11 cellular contexts compared by ENCODE assay signal in genomic region chr11:33507967-33508366, GRCh38.
DNase-seq lines count a peak whose midpoint lies in the region; ATAC-seq, FAIRE-seq and TF ChIP-seq lines count a peak whose summit lies in the region.
"Had no signal": no experiment of that assay in that cellular context is flagged by ENCODE, and none has a peak within 500 bp of the region (broad histone marks: within the 10 kb centered on the region; RNA-seq: fewer than 3 reads in every experiment).

No MANE protein-coding gene starts in this region.

- TF ChIP-seq EP300 in K562 (IDR thresholded peaks at IDR 0.05; ENCODE audit: low read length): no peak

- TF ChIP-seq POLR2A in K562 (conservative IDR thresholded peaks at IDR 0.05): no peak
- no peak for TF ChIP-seq POLR2A in spleen (IDR thresholded peaks at IDR 0.05)

- no peak overlapping the region for H2AK5ac ChIP-seq in mesenchymal stem cell (ENCODE audit: low read length, severe bottlenecking)

- no peak for FAIRE-seq in K562 (lab: Jason Lieb, UNC)
- FAIRE-seq: HTR-8/SVneo had no signal

- H3K9me3 ChIP-seq in K562 (replicated peaks; ENCODE audit: control insufficient read depth, insufficient read depth, low read depth, low read length): no peaks in the 10 kb centered on the region
- H3K9me3 ChIP-seq in mesenchymal stem cell (ENCODE audit: control insufficient read depth, low read length): no peaks in the 10 kb centered on the region
- H3K9me3 ChIP-seq in spleen: no peaks in the 10 kb centered on the region

- H2BK120ac ChIP-seq in mesenchymal stem cell (ENCODE audit: low read depth, low read length): no peak overlapping the region

- H3K9me1 ChIP-seq in K562 (ENCODE audit: control insufficient read depth, insufficient read depth, low read length): no peaks in the 10 kb centered on the region

- H3K79me1 ChIP-seq in mesenchymal stem cell (replicated peaks; ENCODE audit: low read length, poor library complexity, severe bottlenecking): peaks cover 19% of the 10 kb centered on the region

- H2AFZ ChIP-seq in K562 (ENCODE audit: low read depth, low read length): no peak overlapping the region
- H2AFZ ChIP-seq in mesenchymal stem cell (ENCODE audit: low read depth, low read length): no peak overlapping the region

- H3K36me3 ChIP-seq in K562 (ENCODE audit: control insufficient read depth, insufficient read depth, low read length) (no peaks in the 10 kb centered on the region), mesenchymal stem cell (ENCODE audit: control insufficient read depth in 1 of 2, insufficient read depth in 2 of 2, low read depth in 1 of 2, low read length in 2 of 2) (peaks cover 0 to 5% of the 10 kb centered on the region in 2 experiments), spleen (no peaks in the 10 kb centered on the region)

- H3K27ac ChIP-seq in K562 (ENCODE audit: extremely low read depth, low read depth, low read length) (no peak overlapping the region), mesenchymal stem cell (ENCODE audit: low read length, poor library complexity, severe bottlenecking) (no peak overlapping the region), spleen (no peak overlapping the region)

- H3K4me2 ChIP-seq in K562 (ENCODE audit: insufficient read depth, low read length) (no peak overlapping the region), mesenchymal stem cell (ENCODE audit: low read length, poor library complexity, severe bottlenecking) (no peak overlapping the region)

- no peak for TF ChIP-seq RAD21 in K562 (CRISPR knock-in tag; conservative IDR thresholded peaks at IDR 0.05 in 1 of 2, IDR thresholded peaks at IDR 0.05 in 1 of 2)

- H3K79me2 ChIP-seq in K562 (ENCODE audit: control insufficient read depth, insufficient read depth, low read length): no peaks in the 10 kb centered on the region

- POLR2A ChIA-PET in K562 (lab: Yijun Ruan, JAX): interaction anchor here (0.5 to 1.2 kb wide), 3 partner anchors 15 to 34 kb away, joined by 3 read pairs; no protein-coding TSS in a partner anchor

- no TSS peak for BruUV-seq in K562 (replicated peaks; lab: Mats Ljungman, UMichigan)

- H3K9ac ChIP-seq in K562 (ENCODE audit: insufficient read depth in 1 of 2, low read depth in 2 of 2, low read length in 2 of 2) (no peak overlapping the region), mesenchymal stem cell (ENCODE audit: low read length) (no peak overlapping the region)

- no peak overlapping the region for H4K8ac ChIP-seq in mesenchymal stem cell (ENCODE audit: low read length)

- no peak overlapping the region for H3K23ac ChIP-seq in mesenchymal stem cell (ENCODE audit: low read length in 2 of 2)

- no peak overlapping the region for H3K4me3 ChIP-seq in K562
- no peak overlapping the region for H3K4me3 ChIP-seq in mesenchymal stem cell (ENCODE audit: insufficient read depth in 1 of 2, low read depth in 1 of 2, low read length in 2 of 2)
- no peak overlapping the region for H3K4me3 ChIP-seq in spleen

- no peak overlapping the region for H3K18ac ChIP-seq in mesenchymal stem cell (ENCODE audit: low read depth in 1 of 2, low read length in 2 of 2)

- CTCF ChIA-PET in K562 (lab: Yijun Ruan, JAX; ENCODE audit: low intra/inter-chr PET ratio): no interaction called here

- no peak overlapping the region for H2BK5ac ChIP-seq in mesenchymal stem cell (ENCODE audit: low read depth, low read length, poor library complexity, severe bottlenecking)

- in situ Hi-C loops in K562 (cut with MboI): no loop called here

- 0% methylated on average over 3 of the region's 3 CpGs for whole genome bisulfite sequencing in K562 (ENCODE audit: insufficient coverage, low coverage, missing lambda C conversion rate)
- WGBS in mesenchymal stem cell: 30% methylated on average over 3 of the region's 3 CpGs
- 45 to 57% (median 54%) methylated on average over 3 of the region's 3 CpGs for WGBS in spleen, 5 donors

- H2BK12ac ChIP-seq in mesenchymal stem cell (ENCODE audit: low read length in 2 of 2): no peak overlapping the region

- ATAC-seq in K562 (peak; percentile 76), GM18870 (IDR thresholded peaks at IDR 0.05; ENCODE audit: unreplicated experiment) (no peak)
- ATAC-seq: stimulated activated naive CD8-positive, alpha-beta T cell treated with anti-CD3 and anti-CD28 coated beads, Interleukin-15, Interleukin-2, amounts not matched to agents 100 U/mL and 50 U/mL, for 24 hours had no signal

- intact Hi-C loops in K562 (cut with micrococcal nuclease): no loop called here
- intact Hi-C loops in spleen (cut with DNase I; ENCODE audit: low total_unique reads): no loop called here

- H4K20me1 ChIP-seq in K562 (replicated peaks; ENCODE audit: control insufficient read depth, insufficient read depth, low read length): no peaks in the 10 kb centered on the region

- H2BK15ac ChIP-seq in mesenchymal stem cell (ENCODE audit: low read depth, poor library complexity, severe bottlenecking): no peak overlapping the region

- H3K4me1 ChIP-seq in K562 (replicated peaks in 1 of 2; ENCODE audit: control insufficient read depth in 2 of 2, insufficient read depth in 2 of 2, low read length in 2 of 2) (no peaks in the 10 kb centered on the region), mesenchymal stem cell (ENCODE audit: control insufficient read depth, insufficient read depth, low read depth, low read length) (no peaks in the 10 kb centered on the region), spleen (no peaks in the 10 kb centered on the region)

- no peak overlapping the region for H3K4ac ChIP-seq in mesenchymal stem cell (ENCODE audit: low read depth in 1 of 2, low read length in 2 of 2)

- no peak overlapping the region for H3K14ac ChIP-seq in mesenchymal stem cell (ENCODE audit: low read length in 2 of 2)

- DNase-seq in GM03348 (ENCODE audit: low spot score) (peak; percentile 13), LHCN-M2 (ENCODE audit: low read depth) (peak; percentile 52), K562 (ENCODE audit: extremely low read depth in 1 of 4, low spot score in 3 of 4) (peak in 1 of 4 experiments; percentile 18), mesenchymal stem cell (peak; percentile 19), NCI-H345 treated with DMSO at 0.1 percent for 48 hours (lab: John Stamatoyannopoulos, UW; ENCODE audit: unreplicated experiment) (no peak), spleen (no peak)
- DNase-seq: activated CD4-positive, alpha-beta T cell treated with anti-CD3 and anti-CD28 coated beads for 48 hours; NCI-H345; stimulated activated naive CD8-positive, alpha-beta T cell treated with anti-CD3 and anti-CD28 coated beads, Interleukin-15, Interleukin-2, amounts not matched to agents 100 U/mL and 50 U/mL, for 24 hours had no signal

- H4K91ac ChIP-seq in mesenchymal stem cell (ENCODE audit: low read length): no peak overlapping the region

- TF ChIP-seq CTCF in K562 (IDR thresholded peaks at IDR 0.05 in 2 of 3, conservative IDR thresholded peaks at IDR 0.05 in 1 of 3; ENCODE audit: insufficient read depth in 2 of 3, low read depth in 1 of 3, low read length in 3 of 3): no peak
- TF ChIP-seq CTCF in spleen (IDR thresholded peaks at IDR 0.05 in 8 of 11, conservative IDR thresholded peaks at IDR 0.05 in 3 of 11): no peak

- H3K27me3 ChIP-seq in K562 (ENCODE audit: control insufficient read depth in 2 of 2, insufficient read depth in 2 of 2, low read length in 2 of 2): peaks cover 0 to 5% of the 10 kb centered on the region in 2 experiments; a peak in 2 of 5 replicates
- H3K27me3 ChIP-seq in mesenchymal stem cell (ENCODE audit: control insufficient read depth in 1 of 2, insufficient read depth in 1 of 2, low read length in 2 of 2): no peaks in the 10 kb centered on the region
- peaks cover 0 to 28% (median 0%) of the 10 kb centered on the region in 7 donors for H3K27me3 ChIP-seq in spleen (replicated peaks in 1 of 7)

TF ChIP-seq in K562, 482 proteins besides CTCF, POLR2A, EP300 and RAD21 (continues in another document):
- no peak for TF ChIP-seq SRSF3 (IDR thresholded peaks at IDR 0.05; ENCODE audit: insufficient read depth, low read length)
- TF ChIP-seq ZNF143 (CRISPR knock-in tag; IDR thresholded peaks at IDR 0.05): peak; percentile 64; the same call in 1 of the 2 replicates
- no peak for TF ChIP-seq MAFF (IDR thresholded peaks at IDR 0.05; ENCODE audit: low read length)
- no peak for TF ChIP-seq NFIC (IDR thresholded peaks at IDR 0.05)
- TF ChIP-seq ZNF766 (CRISPR knock-in tag; conservative IDR thresholded peaks at IDR 0.05): peak; percentile 86
- TF ChIP-seq SIX5 (IDR thresholded peaks at IDR 0.05; ENCODE audit: borderline replicate concordance in 1 of 2, insufficient read depth in 1 of 2, low read depth in 1 of 2, low read length in 2 of 2): peak in 1 of 2 experiments; percentile 36; a peak in 2 of 4 replicates
- TF ChIP-seq HDAC3 (IDR thresholded peaks at IDR 0.05; ENCODE audit: borderline replicate concordance, partially characterized antibody): no peak
- peak; percentile 49 to 67; a peak in 3 of 4 replicates for TF ChIP-seq NRF1 (conservative IDR thresholded peaks at IDR 0.05 in 1 of 2, IDR thresholded peaks at IDR 0.05 in 1 of 2)
- TF ChIP-seq HCFC1 (IDR thresholded peaks at IDR 0.05; ENCODE audit: low read depth, low read length): peak; percentile 73
- no peak for TF ChIP-seq GABPA (tag; conservative IDR thresholded peaks at IDR 0.05; ENCODE audit: low read depth)
- TF ChIP-seq NR2C1 (IDR thresholded peaks at IDR 0.05): no peak
- peak; percentile 59 for TF ChIP-seq NR2C1 (tag; IDR thresholded peaks at IDR 0.05)
- TF ChIP-seq CEBPB (tag; IDR thresholded peaks at IDR 0.05): peak; percentile 99
- TF ChIP-seq IRF9 (tag; IDR thresholded peaks at IDR 0.05): peak; percentile 88
- TF ChIP-seq ZNF644 (tag; IDR thresholded peaks at IDR 0.05; ENCODE audit: low read depth): no peak
- no peak for TF ChIP-seq ZNF197 (CRISPR knock-in tag; IDR thresholded peaks at IDR 0.05; ENCODE audit: low read depth)
- peak; percentile 81 for TF ChIP-seq CEBPG (CRISPR knock-in tag; IDR thresholded peaks at IDR 0.05)
- TF ChIP-seq CEBPG (tag; conservative IDR thresholded peaks at IDR 0.05 in 1 of 2, IDR thresholded peaks at IDR 0.05 in 1 of 2): peak; percentile 84 to 94

Comparison
In these comparisons a context has a peak if more than half of its experiments do, and no peak if none do; other contexts are left out.
1. DNase-seq: peak in GM03348 (single experiment), LHCN-M2 (single experiment) and mesenchymal stem cell (single experiment); none in NCI-H345 treated with DMSO at 0.1 percent for 48 hours (single experiment) and spleen (single experiment).